In the genomic region with DNA sequence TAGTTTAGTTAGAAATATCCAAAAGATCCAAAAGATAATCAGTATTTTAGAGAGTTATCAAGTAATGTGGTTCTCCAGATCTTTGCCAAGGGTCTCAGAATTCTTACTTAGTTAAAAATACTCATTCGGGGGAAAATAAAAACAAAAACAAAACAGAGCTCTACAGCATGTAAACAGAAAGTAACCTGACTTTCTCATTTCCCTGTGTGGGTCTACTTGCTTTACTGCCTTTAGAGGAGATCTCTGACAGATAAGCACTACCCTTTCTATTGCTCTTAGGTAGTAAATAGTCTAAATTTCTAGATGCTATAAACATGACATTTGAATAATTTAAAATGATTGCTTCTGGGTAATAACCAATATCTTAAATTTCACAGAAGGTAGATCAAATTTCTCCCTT, we compare ENCODE assay signal across 25 cellular contexts.
"Had no signal": no experiment of that assay in that cellular context is flagged by ENCODE, and none has a peak within 500 bp of the region (broad histone marks: within the 10 kb centered on the region; RNA-seq: fewer than 3 reads in every experiment).

No MANE protein-coding gene starts in this region.

- H3K27me3 Mint-ChIP-seq: activated CD4-positive, alpha-beta memory T cell treated with anti-CD3 and anti-CD28 coated beads for 36 hours; activated CD4-positive, alpha-beta T cell treated with anti-CD3 and anti-CD28 coated beads, Interleukin-2, amount 10 ng/mL, durations not matched to agents 7 days and 5 days; activated naive CD4-positive, alpha-beta T cell treated with anti-CD3 and anti-CD28 coated beads, Interleukin-2, amount 10 ng/mL, durations not matched to agents 7 days and 5 days; activated naive CD8-positive, alpha-beta T cell treated with anti-CD3 and anti-CD28 coated beads for 36 hours; activated T-helper 17 cell treated with anti-CD3 and anti-CD28 coated beads, Interleukin-2, amount 50 U/mL, for 72 hours; T-helper 17 cell had no signal

- H3K9ac ChIP-seq: KMS-11 had no signal

- H3K4me1 Mint-ChIP-seq: activated CD4-positive, alpha-beta T cell treated with anti-CD3 and anti-CD28 coated beads, Interleukin-2, amount 10 ng/mL, durations not matched to agents 7 days and 5 days; activated naive CD4-positive, alpha-beta T cell treated with anti-CD3 and anti-CD28 coated beads, Interleukin-2, amount 10 ng/mL, durations not matched to agents 7 days and 5 days; activated naive CD8-positive, alpha-beta T cell treated with anti-CD3 and anti-CD28 coated beads for 36 hours; activated T-helper 17 cell treated with anti-CD3 and anti-CD28 coated beads, Interleukin-2, amount 50 U/mL, for 72 hours; T-helper 17 cell had no signal

- H3K27ac Mint-ChIP-seq: activated CD4-positive, alpha-beta memory T cell treated with anti-CD3 and anti-CD28 coated beads for 36 hours; activated CD4-positive, alpha-beta T cell treated with anti-CD3 and anti-CD28 coated beads, Interleukin-2, amount 10 ng/mL, durations not matched to agents 7 days and 5 days; activated naive CD4-positive, alpha-beta T cell treated with anti-CD3 and anti-CD28 coated beads, Interleukin-2, amount 10 ng/mL, durations not matched to agents 7 days and 5 days; activated naive CD8-positive, alpha-beta T cell treated with anti-CD3 and anti-CD28 coated beads for 36 hours; activated T-helper 17 cell treated with anti-CD3 and anti-CD28 coated beads, Interleukin-2, amount 50 U/mL, for 72 hours; T-helper 17 cell had no signal

- H3K27me3 ChIP-seq: brain microvascular endothelial cell, cardiac muscle cell, MG63, SJSA1 had no signal

- H3K27ac ChIP-seq: brain microvascular endothelial cell, cardiac muscle cell, KMS-11, SJSA1, VCaP had no signal

- H3K4me3 Mint-ChIP-seq: activated CD4-positive, alpha-beta memory T cell treated with anti-CD3 and anti-CD28 coated beads for 36 hours; activated CD4-positive, alpha-beta T cell treated with anti-CD3 and anti-CD28 coated beads, Interleukin-2, amount 10 ng/mL, durations not matched to agents 7 days and 5 days; activated naive CD4-positive, alpha-beta T cell treated with anti-CD3 and anti-CD28 coated beads, Interleukin-2, amount 10 ng/mL, durations not matched to agents 7 days and 5 days; activated naive CD8-positive, alpha-beta T cell treated with anti-CD3 and anti-CD28 coated beads for 36 hours; activated T-helper 17 cell treated with anti-CD3 and anti-CD28 coated beads, Interleukin-2, amount 50 U/mL, for 72 hours; T-helper 17 cell had no signal

- ATAC-seq: activated T-helper 17 cell treated with anti-CD3 and anti-CD28 coated beads, Interleukin-2, amount 50 U/mL, for 72 hours; PC-3; T-helper 17 cell had no signal

- H3K9me3 ChIP-seq: MG63, SJSA1 had no signal

- DNase-seq: activated CD4-positive, alpha-beta memory T cell treated with anti-CD3 and anti-CD28 coated beads for 36 hours; activated CD4-positive, alpha-beta T cell treated with anti-CD3 and anti-CD28 coated beads, Interleukin-2, amount 10 ng/mL, durations not matched to agents 7 days and 5 days; activated CD4-positive, CD25-positive, alpha-beta regulatory T cell; activated CD8-positive, alpha-beta memory T cell treated with anti-CD3 and anti-CD28 coated beads for 24 hours; activated gamma-delta T cell; activated naive CD4-positive, alpha-beta T cell treated with anti-CD3 and anti-CD28 coated beads, Interleukin-2, amount 10 ng/mL, durations not matched to agents 7 days and 5 days; activated naive CD8-positive, alpha-beta T cell treated with anti-CD3 and anti-CD28 coated beads for 36 hours; activated T-cell treated with anti-CD3 and anti-CD28 coated beads for 4 hours; activated T-cell treated with anti-CD3 and anti-CD28 coated beads, Interleukin-2, amount 50 U/mL, for 48 hours; brain microvascular endothelial cell; MG63; NCI-H1105; NCI-H1694 treated with DMSO at 0.1 percent for 48 hours; NCI-H2029 treated with DMSO at 0.1 percent for 48 hours; NCI-H345; NCI-H510A treated with DMSO at 0.1 percent for 48 hours; PC-3; SHP77; T-helper 17 cell; T1000 had no signal

- H3K36me3 ChIP-seq: brain microvascular endothelial cell, cardiac muscle cell, MG63, SJSA1 had no signal

- H3K36me3 Mint-ChIP-seq: activated CD4-positive, alpha-beta memory T cell treated with anti-CD3 and anti-CD28 coated beads for 36 hours; activated naive CD4-positive, alpha-beta T cell treated with anti-CD3 and anti-CD28 coated beads, Interleukin-2, amount 10 ng/mL, durations not matched to agents 7 days and 5 days; activated naive CD8-positive, alpha-beta T cell treated with anti-CD3 and anti-CD28 coated beads for 36 hours had no signal

- H3K4me1 ChIP-seq: SJSA1 had no signal

- H3K4me3 ChIP-seq: cardiac muscle cell, MG63, SJSA1 had no signal

- H3K4me2 ChIP-seq: KMS-11 had no signal
